Comparison of ENCODE assay signal across 2 cellular contexts in genomic region chr4:107977482-107977881, GRCh38.
A peak's percentile ranks its signal among the peaks of the same experiment; 100 is the strongest.
TF ChIP-seq lines count a peak whose summit lies in the region.

No MANE protein-coding gene starts in this region.

TF ChIP-seq in liver, 16 proteins besides CTCF, POLR2A, EP300 and RAD21 (continued from another document):
- TF ChIP-seq NR2F2 (IDR thresholded peaks at IDR 0.05) (no peak), EGR1 (IDR thresholded peaks at IDR 0.05; ENCODE audit: low read depth in 2 of 2) (no peak), YY1 (IDR thresholded peaks at IDR 0.05) (peak; percentile 58), GABPA (IDR thresholded peaks at IDR 0.05 in 1 of 2, conservative IDR thresholded peaks at IDR 0.05 in 1 of 2) (no peak), MAX (IDR thresholded peaks at IDR 0.05) (no peak), RXRA (IDR thresholded peaks at IDR 0.05) (peak; percentile 23 to 50), REST (IDR thresholded peaks at IDR 0.05) (no peak), ZBTB33 (IDR thresholded peaks at IDR 0.05) (no peak), JUND (IDR thresholded peaks at IDR 0.05) (peak in 1 of 2 donors; percentile 6), FOXA1 (IDR thresholded peaks at IDR 0.05) (no peak), HNF4A (conservative IDR thresholded peaks at IDR 0.05) (peak; percentile 55 to 68), ATF3 (IDR thresholded peaks at IDR 0.05) (peak; percentile 47), SP1 (IDR thresholded peaks at IDR 0.05) (peak; percentile 48), HNF4G (IDR thresholded peaks at IDR 0.05) (no peak), TAF1 (conservative IDR thresholded peaks at IDR 0.05) (no peak)

TF ChIP-seq in HepG2, 621 proteins besides CTCF, POLR2A, EP300 and RAD21 (continued from another document):
- TF ChIP-seq ZNF597 (CRISPR knock-in tag; IDR thresholded peaks at IDR 0.05): no peak
- no peak for TF ChIP-seq SMAD9 (CRISPR knock-in tag; IDR thresholded peaks at IDR 0.05)
- TF ChIP-seq ZSCAN25 (CRISPR knock-in tag; IDR thresholded peaks at IDR 0.05): no peak
- TF ChIP-seq CHCHD3 (CRISPR knock-in tag; IDR thresholded peaks at IDR 0.05): no peak
- TF ChIP-seq JARID2 (CRISPR knock-in tag; IDR thresholded peaks at IDR 0.05; ENCODE audit: insufficient replicate concordance): no peak
- no peak for TF ChIP-seq ZBTB10 (CRISPR knock-in tag; IDR thresholded peaks at IDR 0.05; ENCODE audit: borderline replicate concordance)
- TF ChIP-seq CEBPB (IDR thresholded peaks at IDR 0.05; ENCODE audit: borderline replicate concordance, low read depth, low read length): no peak
- no peak for TF ChIP-seq ZNF282 (IDR thresholded peaks at IDR 0.05; ENCODE audit: partially characterized antibody)
- no peak for TF ChIP-seq WIZ (CRISPR knock-in tag; IDR thresholded peaks at IDR 0.05)
- no peak for TF ChIP-seq ZBTB33 (CRISPR knock-in tag; IDR thresholded peaks at IDR 0.05)
- no peak for TF ChIP-seq CERS6 (CRISPR knock-in tag; IDR thresholded peaks at IDR 0.05)
- no peak for TF ChIP-seq NONO (IDR thresholded peaks at IDR 0.05)
- TF ChIP-seq NONO (CRISPR knock-in tag; conservative IDR thresholded peaks at IDR 0.05): no peak
TF ChIP-seq in HepG2: peak in this region for 0.
